14 cellular contexts compared by ENCODE assay signal in the genomic region with DNA sequence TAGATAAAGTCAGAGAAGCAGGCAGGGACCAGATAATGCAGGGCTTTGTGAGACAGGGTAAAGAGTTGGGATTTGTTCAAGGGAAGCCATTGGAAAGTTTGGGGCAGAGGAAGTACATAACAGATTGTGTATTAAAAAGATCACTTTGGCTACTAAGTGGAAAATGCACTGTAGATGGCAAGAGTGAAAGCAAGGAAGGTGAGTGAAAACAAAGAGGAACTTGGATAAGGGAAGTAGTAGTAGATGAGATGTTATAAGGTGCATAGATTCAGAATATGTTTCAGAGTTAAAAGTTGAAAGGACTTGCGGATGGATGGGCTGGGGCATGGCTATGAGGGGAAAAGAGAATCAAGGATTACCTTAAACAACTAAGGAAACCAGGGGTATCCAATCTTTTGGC.
"Had no signal": no experiment of that assay in that cellular context is flagged by ENCODE, and none has a peak within 500 bp of the region (broad histone marks: within the 10 kb centered on the region; RNA-seq: fewer than 3 reads in every experiment).

No MANE protein-coding gene starts in this region.

- ATAC-seq: activated CD8-positive, alpha-beta memory T cell treated with anti-CD3 and anti-CD28 coated beads, Interleukin-2, amount 10 ng/mL, durations not matched to agents 7 days and 5 days; activated T-cell treated with anti-CD3 and anti-CD28 coated beads, Interleukin-2, amount 50 U/mL, for 72 hours; body of pancreas; gastroesophageal sphincter; left ventricle myocardium superior had no signal

- H3K4me3 Mint-ChIP-seq: activated CD8-positive, alpha-beta memory T cell treated with anti-CD3 and anti-CD28 coated beads, Interleukin-2, amount 10 ng/mL, durations not matched to agents 7 days and 5 days; activated T-cell treated with anti-CD3 and anti-CD28 coated beads, Interleukin-2, amount 50 U/mL, for 72 hours; neural progenitor cell had no signal

- DNase-seq: activated CD4-positive, alpha-beta T cell treated with anti-CD3 and anti-CD28 coated beads, Interleukin-2, amount 50 U/mL, for 1 hour; activated CD4-positive, CD25-positive, alpha-beta regulatory T cell; activated CD8-positive, alpha-beta memory T cell treated with anti-CD3 and anti-CD28 coated beads, Interleukin-2, amount 10 ng/mL, durations not matched to agents 7 days and 5 days; activated T-cell treated with anti-CD3 and anti-CD28 coated beads, Interleukin-2, amount 50 U/mL, for 72 hours; body of pancreas; central memory CD4-positive, alpha-beta T cell; kidney; left ventricle myocardium superior; mesendoderm; ovary; stimulated activated CD4-positive, alpha-beta T cell treated with anti-CD3 and anti-CD28 coated beads, Interleukin-12 subunit alpha, Interleukin-12 subunit beta, amount 100 ng/mL, for 4 hours; stomach had no signal

- H3K4me1 Mint-ChIP-seq: neural progenitor cell had no signal

- H3K27me3 Mint-ChIP-seq: activated CD8-positive, alpha-beta memory T cell treated with anti-CD3 and anti-CD28 coated beads, Interleukin-2, amount 10 ng/mL, durations not matched to agents 7 days and 5 days had no signal

- H3K9me3 Mint-ChIP-seq: activated T-cell treated with anti-CD3 and anti-CD28 coated beads, Interleukin-2, amount 50 U/mL, for 72 hours; neural progenitor cell had no signal

- H3K27ac Mint-ChIP-seq: activated CD8-positive, alpha-beta memory T cell treated with anti-CD3 and anti-CD28 coated beads, Interleukin-2, amount 10 ng/mL, durations not matched to agents 7 days and 5 days; neural progenitor cell had no signal
